ENCODE assay signal across 1 cellular context in the genomic region with DNA sequence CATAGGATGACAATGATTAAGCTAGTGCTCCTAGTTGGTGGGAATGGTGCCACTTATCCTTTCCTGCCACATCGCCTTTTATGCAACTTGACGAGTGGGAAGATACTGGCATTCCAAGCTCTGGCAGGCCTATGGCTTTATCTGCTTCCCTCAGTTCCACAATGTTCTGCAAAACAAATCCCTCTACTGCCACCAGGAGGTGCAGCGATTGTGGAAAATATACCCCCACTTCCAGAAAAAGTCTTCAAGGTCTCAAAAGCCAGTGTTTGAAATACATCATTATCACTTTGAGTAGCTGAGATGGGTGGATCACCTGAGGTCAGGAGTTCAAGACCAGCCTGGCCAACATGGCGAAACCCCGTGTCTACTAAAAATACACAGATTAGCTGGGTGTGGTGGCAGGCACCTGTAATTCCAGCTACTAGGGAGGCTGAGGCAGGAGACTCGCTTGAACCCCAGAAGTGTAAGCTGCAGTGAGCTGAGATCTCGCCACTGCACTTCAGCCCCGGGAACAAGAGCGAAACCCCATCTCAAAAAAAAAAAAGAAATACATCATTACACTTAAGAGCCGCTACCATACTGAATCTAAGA.
TF ChIP-seq lines count a peak whose summit lies in the region.

No MANE protein-coding gene starts in this region.

TF ChIP-seq in K562, 482 proteins besides CTCF, POLR2A, EP300 and RAD21 (continued from another document and continues in another):
- TF ChIP-seq, protein P1, sequence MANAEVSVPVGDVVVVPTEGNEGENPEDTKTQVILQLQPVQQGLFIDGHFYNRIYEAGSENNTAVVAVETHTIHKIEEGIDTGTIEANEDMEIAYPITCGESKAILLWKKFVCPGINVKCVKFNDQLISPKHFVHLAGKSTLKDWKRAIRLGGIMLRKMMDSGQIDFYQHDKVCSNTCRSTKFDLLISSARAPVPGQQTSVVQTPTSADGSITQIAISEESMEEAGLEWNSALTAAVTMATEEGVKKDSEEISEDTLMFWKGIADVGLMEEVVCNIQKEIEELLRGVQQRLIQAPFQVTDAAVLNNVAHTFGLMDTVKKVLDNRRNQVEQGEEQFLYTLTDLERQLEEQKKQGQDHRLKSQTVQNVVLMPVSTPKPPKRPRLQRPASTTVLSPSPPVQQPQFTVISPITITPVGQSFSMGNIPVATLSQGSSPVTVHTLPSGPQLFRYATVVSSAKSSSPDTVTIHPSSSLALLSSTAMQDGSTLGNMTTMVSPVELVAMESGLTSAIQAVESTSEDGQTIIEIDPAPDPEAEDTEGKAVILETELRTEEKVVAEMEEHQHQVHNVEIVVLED (CRISPR knock-in tag; IDR thresholded peaks at IDR 0.05), result no peak
- TF ChIP-seq, protein P2, sequence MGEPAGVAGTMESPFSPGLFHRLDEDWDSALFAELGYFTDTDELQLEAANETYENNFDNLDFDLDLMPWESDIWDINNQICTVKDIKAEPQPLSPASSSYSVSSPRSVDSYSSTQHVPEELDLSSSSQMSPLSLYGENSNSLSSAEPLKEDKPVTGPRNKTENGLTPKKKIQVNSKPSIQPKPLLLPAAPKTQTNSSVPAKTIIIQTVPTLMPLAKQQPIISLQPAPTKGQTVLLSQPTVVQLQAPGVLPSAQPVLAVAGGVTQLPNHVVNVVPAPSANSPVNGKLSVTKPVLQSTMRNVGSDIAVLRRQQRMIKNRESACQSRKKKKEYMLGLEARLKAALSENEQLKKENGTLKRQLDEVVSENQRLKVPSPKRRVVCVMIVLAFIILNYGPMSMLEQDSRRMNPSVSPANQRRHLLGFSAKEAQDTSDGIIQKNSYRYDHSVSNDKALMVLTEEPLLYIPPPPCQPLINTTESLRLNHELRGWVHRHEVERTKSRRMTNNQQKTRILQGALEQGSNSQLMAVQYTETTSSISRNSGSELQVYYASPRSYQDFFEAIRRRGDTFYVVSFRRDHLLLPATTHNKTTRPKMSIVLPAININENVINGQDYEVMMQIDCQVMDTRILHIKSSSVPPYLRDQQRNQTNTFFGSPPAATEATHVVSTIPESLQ (CRISPR knock-in tag; IDR thresholded peaks at IDR 0.05), result no peak
- no peak for TF ChIP-seq KDM4B (IDR thresholded peaks at IDR 0.05; ENCODE audit: borderline replicate concordance in 2 of 2, low read depth in 1 of 2)
- TF ChIP-seq ILF3 (IDR thresholded peaks at IDR 0.05; ENCODE audit: borderline replicate concordance), result no peak
- TF ChIP-seq, protein P3, sequence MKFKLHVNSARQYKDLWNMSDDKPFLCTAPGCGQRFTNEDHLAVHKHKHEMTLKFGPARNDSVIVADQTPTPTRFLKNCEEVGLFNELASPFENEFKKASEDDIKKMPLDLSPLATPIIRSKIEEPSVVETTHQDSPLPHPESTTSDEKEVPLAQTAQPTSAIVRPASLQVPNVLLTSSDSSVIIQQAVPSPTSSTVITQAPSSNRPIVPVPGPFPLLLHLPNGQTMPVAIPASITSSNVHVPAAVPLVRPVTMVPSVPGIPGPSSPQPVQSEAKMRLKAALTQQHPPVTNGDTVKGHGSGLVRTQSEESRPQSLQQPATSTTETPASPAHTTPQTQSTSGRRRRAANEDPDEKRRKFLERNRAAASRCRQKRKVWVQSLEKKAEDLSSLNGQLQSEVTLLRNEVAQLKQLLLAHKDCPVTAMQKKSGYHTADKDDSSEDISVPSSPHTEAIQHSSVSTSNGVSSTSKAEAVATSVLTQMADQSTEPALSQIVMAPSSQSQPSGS (CRISPR knock-in tag; IDR thresholded peaks at IDR 0.05), result no peak
- no peak for TF ChIP-seq ARID1B (IDR thresholded peaks at IDR 0.05)
- TF ChIP-seq, protein P4, sequence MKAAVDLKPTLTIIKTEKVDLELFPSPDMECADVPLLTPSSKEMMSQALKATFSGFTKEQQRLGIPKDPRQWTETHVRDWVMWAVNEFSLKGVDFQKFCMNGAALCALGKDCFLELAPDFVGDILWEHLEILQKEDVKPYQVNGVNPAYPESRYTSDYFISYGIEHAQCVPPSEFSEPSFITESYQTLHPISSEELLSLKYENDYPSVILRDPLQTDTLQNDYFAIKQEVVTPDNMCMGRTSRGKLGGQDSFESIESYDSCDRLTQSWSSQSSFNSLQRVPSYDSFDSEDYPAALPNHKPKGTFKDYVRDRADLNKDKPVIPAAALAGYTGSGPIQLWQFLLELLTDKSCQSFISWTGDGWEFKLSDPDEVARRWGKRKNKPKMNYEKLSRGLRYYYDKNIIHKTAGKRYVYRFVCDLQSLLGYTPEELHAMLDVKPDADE (conservative IDR thresholded peaks at IDR 0.05; ENCODE audit: control insufficient read depth, low read depth, low read length), result no peak
- TF ChIP-seq ZNF165 (CRISPR knock-in tag; IDR thresholded peaks at IDR 0.05; ENCODE audit: borderline replicate concordance), result no peak
- TF ChIP-seq, protein P5, sequence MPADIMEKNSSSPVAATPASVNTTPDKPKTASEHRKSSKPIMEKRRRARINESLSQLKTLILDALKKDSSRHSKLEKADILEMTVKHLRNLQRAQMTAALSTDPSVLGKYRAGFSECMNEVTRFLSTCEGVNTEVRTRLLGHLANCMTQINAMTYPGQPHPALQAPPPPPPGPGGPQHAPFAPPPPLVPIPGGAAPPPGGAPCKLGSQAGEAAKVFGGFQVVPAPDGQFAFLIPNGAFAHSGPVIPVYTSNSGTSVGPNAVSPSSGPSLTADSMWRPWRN (IDR thresholded peaks at IDR 0.05; ENCODE audit: low read depth), result no peak
- TF ChIP-seq, protein P6, sequence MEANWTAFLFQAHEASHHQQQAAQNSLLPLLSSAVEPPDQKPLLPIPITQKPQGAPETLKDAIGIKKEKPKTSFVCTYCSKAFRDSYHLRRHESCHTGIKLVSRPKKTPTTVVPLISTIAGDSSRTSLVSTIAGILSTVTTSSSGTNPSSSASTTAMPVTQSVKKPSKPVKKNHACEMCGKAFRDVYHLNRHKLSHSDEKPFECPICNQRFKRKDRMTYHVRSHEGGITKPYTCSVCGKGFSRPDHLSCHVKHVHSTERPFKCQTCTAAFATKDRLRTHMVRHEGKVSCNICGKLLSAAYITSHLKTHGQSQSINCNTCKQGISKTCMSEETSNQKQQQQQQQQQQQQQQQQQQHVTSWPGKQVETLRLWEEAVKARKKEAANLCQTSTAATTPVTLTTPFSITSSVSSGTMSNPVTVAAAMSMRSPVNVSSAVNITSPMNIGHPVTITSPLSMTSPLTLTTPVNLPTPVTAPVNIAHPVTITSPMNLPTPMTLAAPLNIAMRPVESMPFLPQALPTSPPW (CRISPR knock-in tag; IDR thresholded peaks at IDR 0.05), result no peak
- no peak for TF ChIP-seq ZC3H4 (CRISPR knock-in tag; IDR thresholded peaks at IDR 0.05; ENCODE audit: borderline replicate concordance)
- TF ChIP-seq, protein P7, sequence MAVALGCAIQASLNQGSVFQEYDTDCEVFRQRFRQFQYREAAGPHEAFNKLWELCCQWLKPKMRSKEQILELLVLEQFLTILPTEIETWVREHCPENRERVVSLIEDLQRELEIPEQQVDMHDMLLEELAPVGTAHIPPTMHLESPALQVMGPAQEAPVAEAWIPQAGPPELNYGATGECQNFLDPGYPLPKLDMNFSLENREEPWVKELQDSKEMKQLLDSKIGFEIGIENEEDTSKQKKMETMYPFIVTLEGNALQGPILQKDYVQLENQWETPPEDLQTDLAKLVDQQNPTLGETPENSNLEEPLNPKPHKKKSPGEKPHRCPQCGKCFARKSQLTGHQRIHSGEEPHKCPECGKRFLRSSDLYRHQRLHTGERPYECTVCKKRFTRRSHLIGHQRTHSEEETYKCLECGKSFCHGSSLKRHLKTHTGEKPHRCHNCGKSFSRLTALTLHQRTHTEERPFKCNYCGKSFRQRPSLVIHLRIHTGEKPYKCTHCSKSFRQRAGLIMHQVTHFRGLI (CRISPR knock-in tag; IDR thresholded peaks at IDR 0.05), result no peak
- TF ChIP-seq, protein P8, sequence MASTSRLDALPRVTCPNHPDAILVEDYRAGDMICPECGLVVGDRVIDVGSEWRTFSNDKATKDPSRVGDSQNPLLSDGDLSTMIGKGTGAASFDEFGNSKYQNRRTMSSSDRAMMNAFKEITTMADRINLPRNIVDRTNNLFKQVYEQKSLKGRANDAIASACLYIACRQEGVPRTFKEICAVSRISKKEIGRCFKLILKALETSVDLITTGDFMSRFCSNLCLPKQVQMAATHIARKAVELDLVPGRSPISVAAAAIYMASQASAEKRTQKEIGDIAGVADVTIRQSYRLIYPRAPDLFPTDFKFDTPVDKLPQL (IDR thresholded peaks at IDR 0.05; ENCODE audit: extremely low read depth, insufficient read length), result no peak
- no peak for TF ChIP-seq ZSCAN32 (CRISPR knock-in tag; IDR thresholded peaks at IDR 0.05)
- TF ChIP-seq, protein P9, sequence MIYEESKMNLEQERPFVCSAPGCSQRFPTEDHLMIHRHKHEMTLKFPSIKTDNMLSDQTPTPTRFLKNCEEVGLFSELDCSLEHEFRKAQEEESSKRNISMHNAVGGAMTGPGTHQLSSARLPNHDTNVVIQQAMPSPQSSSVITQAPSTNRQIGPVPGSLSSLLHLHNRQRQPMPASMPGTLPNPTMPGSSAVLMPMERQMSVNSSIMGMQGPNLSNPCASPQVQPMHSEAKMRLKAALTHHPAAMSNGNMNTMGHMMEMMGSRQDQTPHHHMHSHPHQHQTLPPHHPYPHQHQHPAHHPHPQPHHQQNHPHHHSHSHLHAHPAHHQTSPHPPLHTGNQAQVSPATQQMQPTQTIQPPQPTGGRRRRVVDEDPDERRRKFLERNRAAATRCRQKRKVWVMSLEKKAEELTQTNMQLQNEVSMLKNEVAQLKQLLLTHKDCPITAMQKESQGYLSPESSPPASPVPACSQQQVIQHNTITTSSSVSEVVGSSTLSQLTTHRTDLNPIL (CRISPR knock-in tag; IDR thresholded peaks at IDR 0.05), result no peak
- TF ChIP-seq ZNF197 (CRISPR knock-in tag; IDR thresholded peaks at IDR 0.05; ENCODE audit: low read depth), result no peak
- TF ChIP-seq TCF3 (CRISPR knock-in tag; IDR thresholded peaks at IDR 0.05), result 0 out of 2 replicates have a peak, but pooled peaks have one; percentile 6
- TF ChIP-seq ZZZ3 (IDR thresholded peaks at IDR 0.05), result no peak
- no peak for TF ChIP-seq ZSCAN29 (IDR thresholded peaks at IDR 0.05)
- TF ChIP-seq SAFB (IDR thresholded peaks at IDR 0.05; ENCODE audit: borderline replicate concordance, low read depth, low read length), result no peak
- TF ChIP-seq TAF1 (IDR thresholded peaks at IDR 0.05; ENCODE audit: control insufficient read depth, extremely low read depth, insufficient read depth, low read length, severe bottlenecking), result no peak
- TF ChIP-seq FOXK2 (conservative IDR thresholded peaks at IDR 0.05 in 1 of 2, IDR thresholded peaks at IDR 0.05 in 1 of 2; ENCODE audit: low read depth in 2 of 2), result no peak
- 0 out of 2 replicates have a peak, but pooled peaks have one; percentile 20 for TF ChIP-seq SP1 (CRISPR knock-in tag; IDR thresholded peaks at IDR 0.05)
- TF ChIP-seq, protein P10, sequence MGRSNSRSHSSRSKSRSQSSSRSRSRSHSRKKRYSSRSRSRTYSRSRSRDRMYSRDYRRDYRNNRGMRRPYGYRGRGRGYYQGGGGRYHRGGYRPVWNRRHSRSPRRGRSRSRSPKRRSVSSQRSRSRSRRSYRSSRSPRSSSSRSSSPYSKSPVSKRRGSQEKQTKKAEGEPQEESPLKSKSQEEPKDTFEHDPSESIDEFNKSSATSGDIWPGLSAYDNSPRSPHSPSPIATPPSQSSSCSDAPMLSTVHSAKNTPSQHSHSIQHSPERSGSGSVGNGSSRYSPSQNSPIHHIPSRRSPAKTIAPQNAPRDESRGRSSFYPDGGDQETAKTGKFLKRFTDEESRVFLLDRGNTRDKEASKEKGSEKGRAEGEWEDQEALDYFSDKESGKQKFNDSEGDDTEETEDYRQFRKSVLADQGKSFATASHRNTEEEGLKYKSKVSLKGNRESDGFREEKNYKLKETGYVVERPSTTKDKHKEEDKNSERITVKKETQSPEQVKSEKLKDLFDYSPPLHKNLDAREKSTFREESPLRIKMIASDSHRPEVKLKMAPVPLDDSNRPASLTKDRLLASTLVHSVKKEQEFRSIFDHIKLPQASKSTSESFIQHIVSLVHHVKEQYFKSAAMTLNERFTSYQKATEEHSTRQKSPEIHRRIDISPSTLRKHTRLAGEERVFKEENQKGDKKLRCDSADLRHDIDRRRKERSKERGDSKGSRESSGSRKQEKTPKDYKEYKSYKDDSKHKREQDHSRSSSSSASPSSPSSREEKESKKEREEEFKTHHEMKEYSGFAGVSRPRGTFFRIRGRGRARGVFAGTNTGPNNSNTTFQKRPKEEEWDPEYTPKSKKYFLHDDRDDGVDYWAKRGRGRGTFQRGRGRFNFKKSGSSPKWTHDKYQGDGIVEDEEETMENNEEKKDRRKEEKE (IDR thresholded peaks at IDR 0.05; ENCODE audit: borderline replicate concordance in 1 of 2, control insufficient read depth in 1 of 2, low read depth in 2 of 2, low read length in 1 of 2), result no peak
- no peak for TF ChIP-seq SAP30 (IDR thresholded peaks at IDR 0.05; ENCODE audit: borderline replicate concordance, insufficient read depth, low read depth, low read length, poor library complexity, severe bottlenecking)
- TF ChIP-seq, protein P11, sequence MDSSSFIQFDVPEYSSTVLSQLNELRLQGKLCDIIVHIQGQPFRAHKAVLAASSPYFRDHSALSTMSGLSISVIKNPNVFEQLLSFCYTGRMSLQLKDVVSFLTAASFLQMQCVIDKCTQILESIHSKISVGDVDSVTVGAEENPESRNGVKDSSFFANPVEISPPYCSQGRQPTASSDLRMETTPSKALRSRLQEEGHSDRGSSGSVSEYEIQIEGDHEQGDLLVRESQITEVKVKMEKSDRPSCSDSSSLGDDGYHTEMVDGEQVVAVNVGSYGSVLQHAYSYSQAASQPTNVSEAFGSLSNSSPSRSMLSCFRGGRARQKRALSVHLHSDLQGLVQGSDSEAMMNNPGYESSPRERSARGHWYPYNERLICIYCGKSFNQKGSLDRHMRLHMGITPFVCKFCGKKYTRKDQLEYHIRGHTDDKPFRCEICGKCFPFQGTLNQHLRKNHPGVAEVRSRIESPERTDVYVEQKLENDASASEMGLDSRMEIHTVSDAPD (CRISPR knock-in tag; IDR thresholded peaks at IDR 0.05), result no peak
- TF ChIP-seq IFI16 (CRISPR knock-in tag; IDR thresholded peaks at IDR 0.05), result no peak
- 0 out of 2 replicates have a peak, but pooled peaks have one; percentile 18 for TF ChIP-seq ADNP (tag; IDR thresholded peaks at IDR 0.05)
- TF ChIP-seq KLF10 (CRISPR knock-in tag; IDR thresholded peaks at IDR 0.05), result no peak
- TF ChIP-seq, protein P12, sequence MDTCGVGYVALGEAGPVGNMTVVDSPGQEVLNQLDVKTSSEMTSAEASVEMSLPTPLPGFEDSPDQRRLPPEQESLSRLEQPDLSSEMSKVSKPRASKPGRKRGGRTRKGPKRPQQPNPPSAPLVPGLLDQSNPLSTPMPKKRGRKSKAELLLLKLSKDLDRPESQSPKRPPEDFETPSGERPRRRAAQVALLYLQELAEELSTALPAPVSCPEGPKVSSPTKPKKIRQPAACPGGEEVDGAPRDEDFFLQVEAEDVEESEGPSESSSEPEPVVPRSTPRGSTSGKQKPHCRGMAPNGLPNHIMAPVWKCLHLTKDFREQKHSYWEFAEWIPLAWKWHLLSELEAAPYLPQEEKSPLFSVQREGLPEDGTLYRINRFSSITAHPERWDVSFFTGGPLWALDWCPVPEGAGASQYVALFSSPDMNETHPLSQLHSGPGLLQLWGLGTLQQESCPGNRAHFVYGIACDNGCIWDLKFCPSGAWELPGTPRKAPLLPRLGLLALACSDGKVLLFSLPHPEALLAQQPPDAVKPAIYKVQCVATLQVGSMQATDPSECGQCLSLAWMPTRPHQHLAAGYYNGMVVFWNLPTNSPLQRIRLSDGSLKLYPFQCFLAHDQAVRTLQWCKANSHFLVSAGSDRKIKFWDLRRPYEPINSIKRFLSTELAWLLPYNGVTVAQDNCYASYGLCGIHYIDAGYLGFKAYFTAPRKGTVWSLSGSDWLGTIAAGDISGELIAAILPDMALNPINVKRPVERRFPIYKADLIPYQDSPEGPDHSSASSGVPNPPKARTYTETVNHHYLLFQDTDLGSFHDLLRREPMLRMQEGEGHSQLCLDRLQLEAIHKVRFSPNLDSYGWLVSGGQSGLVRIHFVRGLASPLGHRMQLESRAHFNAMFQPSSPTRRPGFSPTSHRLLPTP (IDR thresholded peaks at IDR 0.05; ENCODE audit: borderline replicate concordance, extremely low read depth, insufficient read length), result peak; percentile 22
- TF ChIP-seq POLR2AphosphoS2 (IDR thresholded peaks at IDR 0.05; ENCODE audit: low read length), result no peak
- no peak for TF ChIP-seq ZBTB17 (CRISPR knock-in tag; IDR thresholded peaks at IDR 0.05)
